In the genomic region with DNA sequence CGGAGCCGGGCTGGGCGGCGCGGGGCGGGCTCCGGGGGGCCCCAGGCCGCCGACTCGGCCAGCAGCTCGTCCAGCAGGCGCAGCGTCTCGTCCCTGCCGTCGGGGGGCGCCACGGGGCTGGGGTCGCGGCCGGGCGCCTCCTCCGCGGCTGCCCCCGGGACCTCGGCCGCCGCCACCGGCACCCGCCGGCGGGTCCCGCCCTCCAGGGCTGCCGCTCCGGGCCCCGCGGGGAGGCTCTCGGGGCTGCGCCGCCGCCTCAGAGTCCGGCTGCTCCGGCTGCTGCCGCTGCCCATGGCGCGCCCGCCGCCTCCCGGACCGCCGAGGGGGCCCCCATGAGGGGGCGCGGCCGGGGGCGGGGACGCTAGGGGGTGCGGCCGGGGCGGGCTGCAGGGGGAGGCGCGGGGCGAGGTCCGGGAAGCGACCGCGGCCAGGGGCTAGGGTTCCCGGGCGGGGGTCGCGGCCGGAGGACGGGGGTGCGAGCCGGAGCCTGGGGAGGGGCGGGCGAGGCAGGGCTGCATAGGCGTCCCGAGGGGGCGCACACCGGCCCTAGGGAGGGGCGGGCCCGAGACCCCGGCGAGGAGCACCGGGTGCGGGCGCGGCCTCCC, we compare ENCODE assay signal across 8 cellular contexts. TPM values are rescaled to one million over a fixed set of nuclear protein-coding genes. Genes with fewer than 3 reads are reported as not detected.
DNase-seq lines count a peak whose midpoint lies in the region; ATAC-seq and TF ChIP-seq lines count a peak whose summit lies in the region.

A gene with protein sequence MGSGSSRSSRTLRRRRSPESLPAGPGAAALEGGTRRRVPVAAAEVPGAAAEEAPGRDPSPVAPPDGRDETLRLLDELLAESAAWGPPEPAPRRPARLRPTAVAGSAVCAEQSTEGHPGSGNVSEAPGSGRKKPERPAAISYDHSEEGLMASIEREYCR (minus strand): TSS at position 481 of the 605 bp plus-strand sequence. CDS start 188 bp downstream, at position 293.

- H3K36me3 Mint-ChIP-seq in nephron progenitor cell (ENCODE audit: low read depth), result no peaks in the 10 kb centered on the region

- peaks cover 60% of the 10 kb centered on the region for H3K4me1 Mint-ChIP-seq in nephron progenitor cell

- TF ChIP-seq CTCF in nephron progenitor cell (IDR thresholded peaks at IDR 0.05), result no peak

- DNase-seq in NCI-H2196 (lab: John Stamatoyannopoulos, UW; ENCODE audit: unreplicated experiment) (peak; percentile 33), NCI-H2196 treated with DMSO at 0.1 percent for 48 hours (lab: John Stamatoyannopoulos, UW; ENCODE audit: unreplicated experiment) (no peak), HEK293T (ENCODE audit: extremely low spot score) (peak; percentile 74), nephron progenitor cell (peak; percentile 67)

- CTCF ChIA-PET in HEK293T (lab: Yijun Ruan, JAX), result interaction anchor here (0.5 to 1.0 kb wide), 3 partner anchors 17 to 669 kb away, joined by 3 to 8 read pairs (median 4); no protein-coding TSS in a partner anchor

- no peaks in the 10 kb centered on the region for H3K9me3 Mint-ChIP-seq in nephron progenitor cell

- POLR2A ChIA-PET in HEK293T (lab: Yijun Ruan, JAX), result interaction anchor here (1.0 kb wide), 1 partner anchor 44 kb away, joined by 3 read pairs; no protein-coding TSS in a partner anchor

- H3K27ac Mint-ChIP-seq in nephron progenitor cell, result no peak within 1 kb of the TSS

- peaks cover 89% of the 10 kb centered on the region for H3K27me3 Mint-ChIP-seq in nephron progenitor cell (ENCODE audit: low read depth, poor library complexity)

- ATAC-seq in SK-N-SH treated with all-trans-retinoic acid at 6 μM for 48 hours, result peak; percentile 3
- peak; percentile 22 for ATAC-seq in esophagus mucosa
- ATAC-seq in GM18870 (IDR thresholded peaks at IDR 0.05; ENCODE audit: unreplicated experiment), result no peak
- ATAC-seq in GM21447 (IDR thresholded peaks at IDR 0.05; ENCODE audit: unreplicated experiment), result no peak

- H3K4me3 Mint-ChIP-seq in nephron progenitor cell, result peak within 1 kb of the TSS; percentile 81

TF ChIP-seq in HEK293T, 16 proteins besides CTCF, POLR2A, EP300 and RAD21:
- TF ChIP-seq ZNF384 (IDR thresholded peaks at IDR 0.05) (no peak), FOXM1 (IDR thresholded peaks at IDR 0.05; ENCODE audit: borderline replicate concordance) (peak; percentile 12; the same call in 1 of the 2 replicates)

TF ChIP-seq in SK-N-SH treated with all-trans-retinoic acid at 6 μM for 48 hours, 23 proteins besides CTCF, POLR2A, EP300 and RAD21:
- TF ChIP-seq ZNF8 (CRISPR knock-in tag; IDR thresholded peaks at IDR 0.05) (no peak), CSDC2 (CRISPR knock-in tag; IDR thresholded peaks at IDR 0.05) (no peak), BACH2 (CRISPR knock-in tag; IDR thresholded peaks at IDR 0.05; ENCODE audit: borderline replicate concordance) (no peak), TOX (CRISPR knock-in tag; IDR thresholded peaks at IDR 0.05; ENCODE audit: borderline replicate concordance) (no peak), ZFP3 (CRISPR knock-in tag; IDR thresholded peaks at IDR 0.05) (no peak)
- TF ChIP-seq, protein P1, sequence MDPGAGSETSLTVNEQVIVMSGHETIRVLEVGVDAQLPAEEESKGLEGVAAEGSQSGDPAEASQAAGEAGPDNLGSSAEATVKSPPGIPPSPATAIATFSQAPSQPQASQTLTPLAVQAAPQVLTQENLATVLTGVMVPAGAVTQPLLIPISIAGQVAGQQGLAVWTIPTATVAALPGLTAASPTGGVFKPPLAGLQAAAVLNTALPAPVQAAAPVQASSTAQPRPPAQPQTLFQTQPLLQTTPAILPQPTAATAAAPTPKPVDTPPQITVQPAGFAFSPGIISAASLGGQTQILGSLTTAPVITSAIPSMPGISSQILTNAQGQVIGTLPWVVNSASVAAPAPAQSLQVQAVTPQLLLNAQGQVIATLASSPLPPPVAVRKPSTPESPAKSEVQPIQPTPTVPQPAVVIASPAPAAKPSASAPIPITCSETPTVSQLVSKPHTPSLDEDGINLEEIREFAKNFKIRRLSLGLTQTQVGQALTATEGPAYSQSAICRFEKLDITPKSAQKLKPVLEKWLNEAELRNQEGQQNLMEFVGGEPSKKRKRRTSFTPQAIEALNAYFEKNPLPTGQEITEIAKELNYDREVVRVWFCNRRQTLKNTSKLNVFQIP (CRISPR knock-in tag; IDR thresholded peaks at IDR 0.05; ENCODE audit: borderline replicate concordance, low read depth), result no peak
TF ChIP-seq in SK-N-SH treated with all-trans-retinoic acid at 6 μM for 48 hours: peak in this region for 0.

RNA-seq across cellular contexts. Expression of the gene that starts here (rescaled TPM):
- 0.52 TPM for total RNA-seq in esophagus mucosa

Comparison
In these comparisons a context has a peak if more than half of its experiments do, and no peak if none do; other contexts are left out.
1. Peak in ATAC-seq in esophagus mucosa; RNA of the gene not detected or under 1 TPM.